ENCODE assay signal across 19 cellular contexts in the genomic region with DNA sequence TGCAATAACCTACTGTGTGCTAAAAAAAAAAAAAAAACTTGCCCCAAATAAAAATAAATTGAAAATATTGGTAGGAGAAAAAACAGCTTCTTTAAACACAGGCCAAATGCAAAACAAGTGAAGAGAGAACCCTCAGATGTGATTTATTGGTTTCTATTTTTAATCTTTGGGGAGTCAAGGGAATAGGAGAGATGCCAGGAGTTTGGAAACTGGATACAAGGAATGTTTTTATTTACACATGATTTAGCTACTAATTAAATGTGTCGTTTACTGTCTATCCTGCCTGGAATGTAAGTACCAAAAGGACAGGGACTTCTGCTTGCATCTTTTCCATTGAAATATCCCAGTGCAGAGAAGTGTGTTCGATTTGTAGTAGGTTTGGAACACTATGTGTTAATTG.
DNase-seq lines count a peak whose midpoint lies in the region; FAIRE-seq and TF ChIP-seq lines count a peak whose summit lies in the region.
"Had no signal": no experiment of that assay in that cellular context is flagged by ENCODE, and none has a peak within 500 bp of the region (broad histone marks: within the 10 kb centered on the region; RNA-seq: fewer than 3 reads in every experiment).

No MANE protein-coding gene starts in this region.

- peaks cover 13% of the 10 kb centered on the region; the same call in 1 of the 2 replicates for H3F3A ChIP-seq in GM23248 (ENCODE audit: insufficient read depth)

- H3K4me1 ChIP-seq in GM23248 (ENCODE audit: insufficient read depth): peaks cover 18% of the 10 kb centered on the region
- peaks cover 7% of the 10 kb centered on the region for H3K4me1 ChIP-seq in HEK293 (ENCODE audit: control insufficient read depth, insufficient read depth, low read length)

- FAIRE-seq in endometrium (lab: Jason Lieb, UNC): peak; percentile 81
- FAIRE-seq in H54 (lab: Jason Lieb, UNC): no peak

- H3K27ac Mint-ChIP-seq in nephron: peak overlapping the region; percentile 88 to 95 (median 94)
- H3K27ac Mint-ChIP-seq: CD8-positive, alpha-beta memory T cell; T-cell had no signal

- no peak for DNase-seq in GM23248
- no peak for DNase-seq in NCI-H1048 (lab: John Stamatoyannopoulos, UW)
- no peak for DNase-seq in H54 (ENCODE audit: insufficient read length, low spot score)
- DNase-seq in cerebellar nuclear complex (lab: John Stamatoyannopoulos, UW): no peak
- DNase-seq: ACHN; C1 segment of cervical spinal cord; CD8-positive, alpha-beta memory T cell; DMS53; H7; NCI-H187; NCI-H2107; NCI-H748 treated with DMSO at 0.1 percent for 48 hours; SHP77 treated with DMSO at 0.1 percent for 48 hours; SK-N-SH; T-cell had no signal

- no peak overlapping the region for H3K4me3 Mint-ChIP-seq in nephron
- H3K4me3 Mint-ChIP-seq: CD8-positive, alpha-beta memory T cell; T-cell had no signal

- peaks cover 4% of the 10 kb centered on the region for H3K9me3 Mint-ChIP-seq in nephron

- H3K27me3 Mint-ChIP-seq in nephron (ENCODE audit: low read depth): no peaks in the 10 kb centered on the region
- H3K27me3 Mint-ChIP-seq: CD8-positive, alpha-beta memory T cell had no signal

- CTCF ChIA-PET in HEK293 (lab: Yijun Ruan, JAX): interaction anchor here (0.9 kb wide), 1 partner anchor 813 kb away, joined by 3 read pairs; no protein-coding TSS in a partner anchor

- H3K4me1 Mint-ChIP-seq in nephron: peaks cover 59% of the 10 kb centered on the region
- H3K4me1 Mint-ChIP-seq: T-cell had no signal

- POLR2A ChIA-PET in HEK293 (lab: Yijun Ruan, JAX): no interaction called here

- H3K36me3 Mint-ChIP-seq in nephron (ENCODE audit: low read depth): no peaks in the 10 kb centered on the region
- H3K36me3 Mint-ChIP-seq: CD8-positive, alpha-beta memory T cell; T-cell had no signal

- H3K36me3 ChIP-seq in GM23248 (ENCODE audit: low read depth): no peaks in the 10 kb centered on the region
- no peaks in the 10 kb centered on the region for H3K36me3 ChIP-seq in HEK293 (ENCODE audit: control insufficient read depth in 2 of 2, insufficient read depth in 1 of 2, low read length in 2 of 2)

- WGBS in GM23248 (ENCODE audit: low coverage in 1 of 2, low lambda C conversion rate in 2 of 2, missing lambda C conversion rate in 2 of 2), 2 experiments: 85 to 90% methylated on average over 2 of the region's 2 CpGs

- no peak for TF ChIP-seq POLR2A in H54 (IDR thresholded peaks at IDR 0.05; ENCODE audit: low read depth, low read length)

- H2AFZ ChIP-seq in GM23248: no peak overlapping the region

- no peaks in the 10 kb centered on the region for H3K9me2 ChIP-seq in GM23248 (ENCODE audit: insufficient read depth)
- H3K9me2 ChIP-seq: SK-N-SH had no signal

- no peaks in the 10 kb centered on the region for H4K20me1 ChIP-seq in GM23248 (ENCODE audit: insufficient read depth)

- H3K4me2 ChIP-seq in GM23248 (ENCODE audit: unreplicated experiment): peak overlapping the region; percentile 11

- no peak for TF ChIP-seq CTCF in HEK293 (tag by site-specific recombination; IDR thresholded peaks at IDR 0.05)
- TF ChIP-seq CTCF in nephron (IDR thresholded peaks at IDR 0.05; ENCODE audit: unreplicated experiment in 3 of 3): no peak

- in situ Hi-C loops in GM23248 (cut with MboI): no loop called here

- no peak overlapping the region for H3K4me3 ChIP-seq in GM23248
- H3K4me3 ChIP-seq in HEK293 (ENCODE audit: low read depth, low read length): no peak overlapping the region

- no peak overlapping the region for H3K27ac ChIP-seq in GM23248
- H3K27ac ChIP-seq in HEK293 (ENCODE audit: extremely low read depth, low read depth, low read length): no peak overlapping the region
- H3K27ac ChIP-seq: HL-60 had no signal

- H3K9ac ChIP-seq in GM23248: no peak overlapping the region
- H3K9ac ChIP-seq: SK-N-SH had no signal

- H3K9me3 ChIP-seq in GM23248 (ENCODE audit: low read depth): no peaks in the 10 kb centered on the region
- no peaks in the 10 kb centered on the region for H3K9me3 ChIP-seq in HEK293 (ENCODE audit: control insufficient read depth, insufficient read depth, low read depth, low read length)
- H3K9me3 ChIP-seq: SK-N-SH had no signal

- H3K79me2 ChIP-seq in GM23248 (ENCODE audit: insufficient read depth): no peaks in the 10 kb centered on the region

- H3K27me3 ChIP-seq in GM23248 (replicated peaks; ENCODE audit: insufficient read depth): no peaks in the 10 kb centered on the region

TF ChIP-seq in HEK293, 187 proteins besides CTCF, POLR2A, EP300 and RAD21:
- TF ChIP-seq, protein P1, sequence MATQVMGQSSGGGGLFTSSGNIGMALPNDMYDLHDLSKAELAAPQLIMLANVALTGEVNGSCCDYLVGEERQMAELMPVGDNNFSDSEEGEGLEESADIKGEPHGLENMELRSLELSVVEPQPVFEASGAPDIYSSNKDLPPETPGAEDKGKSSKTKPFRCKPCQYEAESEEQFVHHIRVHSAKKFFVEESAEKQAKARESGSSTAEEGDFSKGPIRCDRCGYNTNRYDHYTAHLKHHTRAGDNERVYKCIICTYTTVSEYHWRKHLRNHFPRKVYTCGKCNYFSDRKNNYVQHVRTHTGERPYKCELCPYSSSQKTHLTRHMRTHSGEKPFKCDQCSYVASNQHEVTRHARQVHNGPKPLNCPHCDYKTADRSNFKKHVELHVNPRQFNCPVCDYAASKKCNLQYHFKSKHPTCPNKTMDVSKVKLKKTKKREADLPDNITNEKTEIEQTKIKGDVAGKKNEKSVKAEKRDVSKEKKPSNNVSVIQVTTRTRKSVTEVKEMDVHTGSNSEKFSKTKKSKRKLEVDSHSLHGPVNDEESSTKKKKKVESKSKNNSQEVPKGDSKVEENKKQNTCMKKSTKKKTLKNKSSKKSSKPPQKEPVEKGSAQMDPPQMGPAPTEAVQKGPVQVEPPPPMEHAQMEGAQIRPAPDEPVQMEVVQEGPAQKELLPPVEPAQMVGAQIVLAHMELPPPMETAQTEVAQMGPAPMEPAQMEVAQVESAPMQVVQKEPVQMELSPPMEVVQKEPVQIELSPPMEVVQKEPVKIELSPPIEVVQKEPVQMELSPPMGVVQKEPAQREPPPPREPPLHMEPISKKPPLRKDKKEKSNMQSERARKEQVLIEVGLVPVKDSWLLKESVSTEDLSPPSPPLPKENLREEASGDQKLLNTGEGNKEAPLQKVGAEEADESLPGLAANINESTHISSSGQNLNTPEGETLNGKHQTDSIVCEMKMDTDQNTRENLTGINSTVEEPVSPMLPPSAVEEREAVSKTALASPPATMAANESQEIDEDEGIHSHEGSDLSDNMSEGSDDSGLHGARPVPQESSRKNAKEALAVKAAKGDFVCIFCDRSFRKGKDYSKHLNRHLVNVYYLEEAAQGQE (tag by site-specific recombination; IDR thresholded peaks at IDR 0.05): 0 out of 2 replicates have a peak, but pooled peaks have one; percentile 13
- TF ChIP-seq, protein P2, sequence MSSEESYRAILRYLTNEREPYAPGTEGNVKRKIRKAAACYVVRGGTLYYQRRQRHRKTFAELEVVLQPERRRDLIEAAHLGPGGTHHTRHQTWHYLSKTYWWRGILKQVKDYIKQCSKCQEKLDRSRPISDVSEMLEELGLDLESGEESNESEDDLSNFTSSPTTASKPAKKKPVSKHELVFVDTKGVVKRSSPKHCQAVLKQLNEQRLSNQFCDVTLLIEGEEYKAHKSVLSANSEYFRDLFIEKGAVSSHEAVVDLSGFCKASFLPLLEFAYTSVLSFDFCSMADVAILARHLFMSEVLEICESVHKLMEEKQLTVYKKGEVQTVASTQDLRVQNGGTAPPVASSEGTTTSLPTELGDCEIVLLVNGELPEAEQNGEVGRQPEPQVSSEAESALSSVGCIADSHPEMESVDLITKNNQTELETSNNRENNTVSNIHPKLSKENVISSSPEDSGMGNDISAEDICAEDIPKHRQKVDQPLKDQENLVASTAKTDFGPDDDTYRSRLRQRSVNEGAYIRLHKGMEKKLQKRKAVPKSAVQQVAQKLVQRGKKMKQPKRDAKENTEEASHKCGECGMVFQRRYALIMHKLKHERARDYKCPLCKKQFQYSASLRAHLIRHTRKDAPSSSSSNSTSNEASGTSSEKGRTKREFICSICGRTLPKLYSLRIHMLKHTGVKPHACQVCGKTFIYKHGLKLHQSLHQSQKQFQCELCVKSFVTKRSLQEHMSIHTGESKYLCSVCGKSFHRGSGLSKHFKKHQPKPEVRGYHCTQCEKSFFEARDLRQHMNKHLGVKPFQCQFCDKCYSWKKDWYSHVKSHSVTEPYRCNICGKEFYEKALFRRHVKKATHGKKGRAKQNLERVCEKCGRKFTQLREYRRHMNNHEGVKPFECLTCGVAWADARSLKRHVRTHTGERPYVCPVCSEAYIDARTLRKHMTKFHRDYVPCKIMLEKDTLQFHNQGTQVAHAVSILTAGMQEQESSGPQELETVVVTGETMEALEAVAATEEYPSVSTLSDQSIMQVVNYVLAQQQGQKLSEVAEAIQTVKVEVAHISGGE (tag by site-specific recombination; conservative IDR thresholded peaks at IDR 0.05; ENCODE audit: low read depth): no peak
